ENCODE assay signal across 16 cellular contexts in the genomic region with DNA sequence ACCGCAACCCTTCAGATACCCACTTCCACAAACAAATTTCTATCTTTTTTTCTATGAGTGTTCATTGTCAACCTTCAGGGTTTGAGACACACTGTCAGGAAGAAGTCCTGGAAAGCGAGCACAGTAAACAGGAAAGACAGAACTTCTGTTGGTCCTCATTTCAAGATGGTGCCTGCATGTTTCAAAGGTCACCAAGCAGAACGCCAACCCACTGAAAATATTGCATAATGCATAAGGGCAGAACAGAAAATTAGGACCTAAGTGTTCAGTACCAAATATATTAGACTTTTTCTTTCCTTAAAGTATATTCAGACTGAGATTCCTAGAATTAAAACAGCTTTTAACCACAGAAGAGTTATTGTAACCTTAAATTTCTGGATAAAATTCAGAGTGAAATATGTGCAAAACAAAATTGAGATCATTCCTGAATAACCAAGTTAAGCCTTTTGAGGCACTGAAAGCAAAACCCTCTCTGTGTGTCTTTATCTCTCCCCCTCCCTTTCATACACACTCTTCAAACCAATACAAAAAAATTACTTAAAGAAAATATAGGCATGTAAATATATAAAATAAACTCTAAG.
"Had no signal": no experiment of that assay in that cellular context is flagged by ENCODE, and none has a peak within 500 bp of the region (broad histone marks: within the 10 kb centered on the region; RNA-seq: fewer than 3 reads in every experiment).

No MANE protein-coding gene starts in this region.

- H3K4me2 ChIP-seq: neural progenitor cell had no signal

- H3K9me3 ChIP-seq: tibial artery had no signal

- DNase-seq: activated CD4-positive, CD25-positive, alpha-beta regulatory T cell treated with anti-CD3 and anti-CD28 coated beads, Interleukin-2, amount 50 U/mL, for 72 hours; activated naive CD4-positive, alpha-beta T cell treated with Interleukin-2 at 50 U/mL for 16 hours; activated naive CD8-positive, alpha-beta T cell treated with anti-CD3 and anti-CD28 coated beads, Interleukin-2, amount 50 U/mL, for 24 hours; activated T-cell treated with anti-CD3 and anti-CD28 coated beads for 4 hours; hippocampal formation; left ventricle myocardium superior; stimulated activated CD4-positive, alpha-beta T cell treated with anti-CD3 and anti-CD28 coated beads, Interleukin-15, amount 100 ng/mL, for 24 hours; stimulated activated CD4-positive, alpha-beta T cell treated with anti-CD3 and anti-CD28 coated beads, Interleukin-4, amount 100 ng/mL, for 1 hour; stimulated activated naive B cell treated with anti-CD40 and anti-IgM and Interleukin-4, amounts not matched to agents 10 μg/mL and 1 μg/mL and 100 μg/mL, for 72 hours; T-cell; T-helper 9 cell; tibial artery had no signal

- H3K27me3 ChIP-seq: cardiac muscle cell, neural progenitor cell, tibial artery had no signal

- H3K79me2 ChIP-seq: parathyroid adenoma had no signal

- H3K27ac ChIP-seq: cardiac muscle cell, neural progenitor cell, parathyroid adenoma had no signal

- H3K9ac ChIP-seq: neural progenitor cell, parathyroid adenoma had no signal

- H3K4me3 ChIP-seq: cardiac muscle cell, neural progenitor cell, tibial artery had no signal

- ATAC-seq: activated naive CD8-positive, alpha-beta T cell treated with anti-CD3 and anti-CD28 coated beads, Interleukin-2, amount 50 U/mL, for 24 hours; activated T-helper 17 cell treated with anti-CD3 and anti-CD28 coated beads, Interleukin-2, amount 50 U/mL, for 72 hours; left ventricle myocardium superior; stimulated activated naive B cell treated with anti-CD40 and anti-IgM and Interleukin-4, amounts not matched to agents 10 μg/mL and 1 μg/mL and 100 μg/mL, for 72 hours; T-cell had no signal

- H2AFZ ChIP-seq: neural progenitor cell, parathyroid adenoma had no signal

- H3K4me1 ChIP-seq: neural progenitor cell, parathyroid adenoma had no signal

- H3K36me3 ChIP-seq: cardiac muscle cell, neural progenitor cell, tibial artery had no signal
